In the genomic region with DNA sequence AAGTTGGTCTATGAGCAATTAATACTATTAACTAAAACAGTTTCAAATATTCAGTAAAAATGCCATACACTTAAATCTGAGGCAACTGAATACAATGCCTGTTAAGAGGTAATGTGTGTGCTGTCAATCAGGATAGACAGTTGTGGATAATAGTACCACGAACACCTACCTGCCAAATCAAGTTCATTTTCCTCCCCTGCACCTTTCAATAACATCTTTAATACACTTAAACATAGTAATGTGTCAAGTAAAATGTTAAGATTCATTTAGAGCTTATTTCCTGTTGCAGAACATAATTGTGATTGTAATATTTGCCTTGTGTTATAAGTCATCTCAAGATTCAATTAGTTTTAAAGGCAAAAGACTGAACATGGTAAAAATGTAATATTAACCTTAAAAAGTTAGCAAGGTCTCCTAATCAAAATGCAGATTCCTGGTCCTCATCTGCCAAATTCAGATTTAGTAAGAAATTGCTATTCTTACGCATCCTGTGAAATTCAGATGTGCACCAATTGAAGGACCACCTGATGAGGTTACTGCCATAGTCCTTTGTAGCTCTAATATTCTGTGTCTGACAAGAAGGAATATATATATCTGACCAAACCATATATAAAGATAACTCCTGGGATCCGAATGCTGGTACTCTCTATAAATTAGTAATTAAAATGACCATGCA, we compare ENCODE assay signal across 28 cellular contexts.
A peak's percentile ranks its signal among the peaks of the same experiment; 100 is the strongest.
DNase-seq lines count a peak whose midpoint lies in the region; ATAC-seq lines count a peak whose summit lies in the region.
"Had no signal": no experiment of that assay in that cellular context is flagged by ENCODE, and none has a peak within 500 bp of the region (broad histone marks: within the 10 kb centered on the region; RNA-seq: fewer than 3 reads in every experiment).

No MANE protein-coding gene starts in this region.

- no peak overlapping the region for H3K4me3 Mint-ChIP-seq in activated naive CD8-positive, alpha-beta T cell treated with anti-CD3 and anti-CD28 coated beads, Interleukin-2, amount 50 U/mL, for 24 hours
- H3K4me3 Mint-ChIP-seq: CD14-positive monocyte; endodermal cell; neural crest cell; stimulated activated effector memory CD8-positive, alpha-beta T cell treated with anti-CD3 and anti-CD28 coated beads, Interleukin-12 subunit alpha, Interleukin-12 subunit beta, amount 100 ng/mL, for 72 hours; T-helper 1 cell treated with Interleukin-12 subunit alpha and Interleukin-12 subunit beta and Interleukin-4 antibody, amounts not matched to agents 30 μg/mL and 1 μg/mL, for 36 hours had no signal

- H3K9me3 Mint-ChIP-seq in activated naive CD8-positive, alpha-beta T cell treated with anti-CD3 and anti-CD28 coated beads, Interleukin-2, amount 50 U/mL, for 24 hours = no peaks in the 10 kb centered on the region
- H3K9me3 Mint-ChIP-seq: CD14-positive monocyte; endodermal cell; neural crest cell; stimulated activated effector memory CD8-positive, alpha-beta T cell treated with anti-CD3 and anti-CD28 coated beads, Interleukin-12 subunit alpha, Interleukin-12 subunit beta, amount 100 ng/mL, for 72 hours; T-helper 1 cell treated with Interleukin-12 subunit alpha and Interleukin-12 subunit beta and Interleukin-4 antibody, amounts not matched to agents 30 μg/mL and 1 μg/mL, for 36 hours had no signal

- ATAC-seq in activated naive CD8-positive, alpha-beta T cell treated with anti-CD3 and anti-CD28 coated beads, Interleukin-2, amount 50 U/mL, for 24 hours = no peak
- ATAC-seq: right lobe of liver; stimulated activated effector memory CD8-positive, alpha-beta T cell treated with anti-CD3 and anti-CD28 coated beads, Interleukin-12 subunit alpha, Interleukin-12 subunit beta, amount 100 ng/mL, for 72 hours had no signal

- peaks cover 14% of the 10 kb centered on the region for H3K27me3 Mint-ChIP-seq in activated naive CD8-positive, alpha-beta T cell treated with anti-CD3 and anti-CD28 coated beads, Interleukin-2, amount 50 U/mL, for 24 hours

- H3K36me3 Mint-ChIP-seq in activated naive CD8-positive, alpha-beta T cell treated with anti-CD3 and anti-CD28 coated beads, Interleukin-2, amount 50 U/mL, for 24 hours (ENCODE audit: low read depth) = no peaks in the 10 kb centered on the region
- H3K36me3 Mint-ChIP-seq: CD14-positive monocyte; stimulated activated effector memory CD8-positive, alpha-beta T cell treated with anti-CD3 and anti-CD28 coated beads, Interleukin-12 subunit alpha, Interleukin-12 subunit beta, amount 100 ng/mL, for 72 hours had no signal

- H3K4me1 Mint-ChIP-seq in activated naive CD8-positive, alpha-beta T cell treated with anti-CD3 and anti-CD28 coated beads, Interleukin-2, amount 50 U/mL, for 24 hours = no peaks in the 10 kb centered on the region
- H3K4me1 Mint-ChIP-seq: CD14-positive monocyte; stimulated activated effector memory CD8-positive, alpha-beta T cell treated with anti-CD3 and anti-CD28 coated beads, Interleukin-12 subunit alpha, Interleukin-12 subunit beta, amount 100 ng/mL, for 72 hours had no signal

- H3K27ac Mint-ChIP-seq in activated naive CD8-positive, alpha-beta T cell treated with anti-CD3 and anti-CD28 coated beads, Interleukin-2, amount 50 U/mL, for 24 hours = no peak overlapping the region
- H3K27ac Mint-ChIP-seq: CD14-positive monocyte; endodermal cell; stimulated activated effector memory CD8-positive, alpha-beta T cell treated with anti-CD3 and anti-CD28 coated beads, Interleukin-12 subunit alpha, Interleukin-12 subunit beta, amount 100 ng/mL, for 72 hours; T-helper 1 cell treated with Interleukin-12 subunit alpha and Interleukin-12 subunit beta and Interleukin-4 antibody, amounts not matched to agents 30 μg/mL and 1 μg/mL, for 36 hours had no signal

- DNase-seq in GM04504 (ENCODE audit: low read depth) = peak; percentile 68
- DNase-seq in amniotic epithelial cell (ENCODE audit: low read depth) = peak; percentile 25
- peak; percentile 92 for DNase-seq in fibroblast of peridontal ligament (ENCODE audit: extremely low read depth)
- DNase-seq in putamen (ENCODE audit: low spot score) = peak; percentile 25
- no peak for DNase-seq in DMS153 (lab: John Stamatoyannopoulos, UW)
- no peak for DNase-seq in activated naive CD8-positive, alpha-beta T cell treated with anti-CD3 and anti-CD28 coated beads, Interleukin-2, amount 50 U/mL, for 24 hours
- DNase-seq in C1 segment of cervical spinal cord (lab: John Stamatoyannopoulos, UW) = no peak
- no peak for DNase-seq in UCSD-AML1 (lab: John Stamatoyannopoulos, UW; ENCODE audit: unreplicated experiment)
- DNase-seq: activated CD4-positive, alpha-beta T cell treated with anti-CD3 and anti-CD28 coated beads for 4 hours; activated CD8-positive, alpha-beta memory T cell treated with anti-CD3 and anti-CD28 coated beads for 24 hours; activated gamma-delta T cell; activated T-cell treated with anti-CD3 and anti-CD28 coated beads, Interleukin-2, amount 50 U/mL, for 1 hour; adrenal gland; cortex of kidney; endodermal cell; esophagus squamous epithelium; NCI-H1417 treated with DMSO at 0.1 percent for 48 hours; NCI-H2081 treated with DMSO at 0.1 percent for 48 hours; NCI-H446; posterior cingulate gyrus; right lobe of liver; SK-N-SH; stimulated activated CD4-positive, alpha-beta T cell treated with anti-CD3 and anti-CD28 coated beads, Interleukin-4, amount 100 ng/mL, for 24 hours; trophoblast cell had no signal

Comparison
In these comparisons a context has a peak if more than half of its experiments do, and no peak if none do; other contexts are left out.
1. DNase-seq: peak in GM04504 (single experiment), amniotic epithelial cell (single experiment), fibroblast of peridontal ligament (single experiment) and putamen (single experiment); none in DMS153 (single experiment), activated naive CD8-positive, alpha-beta T cell treated with anti-CD3 and anti-CD28 coated beads, Interleukin-2, amount 50 U/mL, for 24 hours (single experiment), C1 segment of cervical spinal cord (0 of 14) and UCSD-AML1 (single experiment).